ENCODE assay signal across 1 cellular context in the genomic region with DNA sequence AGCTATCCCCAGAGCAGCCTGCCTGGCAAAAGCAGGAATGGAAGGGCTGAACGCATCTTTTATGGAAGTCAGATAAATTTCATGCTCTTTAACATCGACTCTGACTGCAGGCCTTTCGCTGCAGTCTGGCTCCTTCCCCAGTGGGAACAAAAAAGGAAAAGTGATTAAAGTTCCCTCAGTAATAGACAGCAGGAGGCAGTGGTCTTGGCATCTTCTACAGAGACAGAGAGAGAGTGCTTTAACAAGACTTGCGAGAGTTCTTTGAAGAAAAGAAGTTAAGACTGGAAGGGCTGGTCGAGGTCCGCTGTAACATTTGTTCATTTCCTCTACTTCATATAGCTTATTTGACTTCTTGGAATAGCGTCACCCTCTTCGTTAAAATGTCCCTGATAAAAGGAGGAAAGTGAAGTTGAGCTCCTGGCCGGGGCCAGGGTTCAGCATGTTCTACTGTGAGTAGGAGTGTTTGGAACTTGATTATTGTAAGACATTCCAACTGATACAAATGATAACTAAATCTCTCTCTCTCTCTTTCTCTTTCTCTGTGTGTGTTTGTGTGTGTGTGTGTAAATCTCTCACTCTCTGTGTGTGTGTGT.
TF ChIP-seq lines count a peak whose summit lies in the region.

No MANE protein-coding gene starts in this region.

TF ChIP-seq in IMR-90, 13 proteins besides CTCF, POLR2A, EP300 and RAD21:
- TF ChIP-seq, protein P1, sequence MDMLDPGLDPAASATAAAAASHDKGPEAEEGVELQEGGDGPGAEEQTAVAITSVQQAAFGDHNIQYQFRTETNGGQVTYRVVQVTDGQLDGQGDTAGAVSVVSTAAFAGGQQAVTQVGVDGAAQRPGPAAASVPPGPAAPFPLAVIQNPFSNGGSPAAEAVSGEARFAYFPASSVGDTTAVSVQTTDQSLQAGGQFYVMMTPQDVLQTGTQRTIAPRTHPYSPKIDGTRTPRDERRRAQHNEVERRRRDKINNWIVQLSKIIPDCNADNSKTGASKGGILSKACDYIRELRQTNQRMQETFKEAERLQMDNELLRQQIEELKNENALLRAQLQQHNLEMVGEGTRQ (IDR thresholded peaks at IDR 0.05; ENCODE audit: low read depth, low read length), result no peak
- TF ChIP-seq FOS (IDR thresholded peaks at IDR 0.05; ENCODE audit: low read depth, low read length) (no peak), CEBPB (IDR thresholded peaks at IDR 0.05; ENCODE audit: low read depth, low read length) (no peak), MXI1 (IDR thresholded peaks at IDR 0.05; ENCODE audit: borderline replicate concordance, low read depth, low read length) (no peak), MAZ (IDR thresholded peaks at IDR 0.05; ENCODE audit: borderline replicate concordance, low read depth, low read length) (no peak), MAFK (IDR thresholded peaks at IDR 0.05; ENCODE audit: low read depth, low read length) (no peak), NFE2L2 (IDR thresholded peaks at IDR 0.05; ENCODE audit: low read depth, low read length) (no peak), BHLHE40 (IDR thresholded peaks at IDR 0.05; ENCODE audit: low read depth, low read length) (no peak), RFX5 (IDR thresholded peaks at IDR 0.05; ENCODE audit: low read depth, low read length) (no peak), CHD1 (IDR thresholded peaks at IDR 0.05; ENCODE audit: low read depth, low read length) (no peak)
- TF ChIP-seq, protein P2, sequence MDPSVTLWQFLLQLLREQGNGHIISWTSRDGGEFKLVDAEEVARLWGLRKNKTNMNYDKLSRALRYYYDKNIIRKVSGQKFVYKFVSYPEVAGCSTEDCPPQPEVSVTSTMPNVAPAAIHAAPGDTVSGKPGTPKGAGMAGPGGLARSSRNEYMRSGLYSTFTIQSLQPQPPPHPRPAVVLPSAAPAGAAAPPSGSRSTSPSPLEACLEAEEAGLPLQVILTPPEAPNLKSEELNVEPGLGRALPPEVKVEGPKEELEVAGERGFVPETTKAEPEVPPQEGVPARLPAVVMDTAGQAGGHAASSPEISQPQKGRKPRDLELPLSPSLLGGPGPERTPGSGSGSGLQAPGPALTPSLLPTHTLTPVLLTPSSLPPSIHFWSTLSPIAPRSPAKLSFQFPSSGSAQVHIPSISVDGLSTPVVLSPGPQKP (IDR thresholded peaks at IDR 0.05; ENCODE audit: borderline replicate concordance, low read depth, low read length), result no peak
